Comparison of ENCODE assay signal across 29 cellular contexts in the genomic region with DNA sequence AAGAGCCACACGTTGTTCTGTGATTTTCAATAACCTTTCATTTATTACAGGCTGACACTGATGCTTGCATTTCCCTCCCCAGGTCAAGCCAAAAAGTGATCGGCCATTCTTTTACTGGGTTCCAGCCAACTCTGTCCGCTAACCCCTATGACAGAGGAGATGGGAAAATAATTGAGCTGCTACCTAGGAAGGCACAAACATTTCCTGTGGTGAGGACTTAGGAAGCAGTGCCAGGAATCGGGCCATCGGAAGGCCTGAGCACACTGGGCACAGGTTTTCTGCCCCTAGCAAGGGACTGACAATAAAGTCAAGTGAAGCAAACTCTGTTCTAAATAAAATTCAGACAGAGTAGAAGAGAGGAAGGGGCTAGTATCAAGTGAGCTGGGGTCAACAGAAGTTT.
"Had no signal": no experiment of that assay in that cellular context is flagged by ENCODE, and none has a peak within 500 bp of the region (broad histone marks: within the 10 kb centered on the region; RNA-seq: fewer than 3 reads in every experiment).

No MANE protein-coding gene starts in this region.

- ATAC-seq: activated CD4-positive, CD25-positive, alpha-beta regulatory T cell treated with anti-CD3 and anti-CD28 coated beads, Interleukin-2, amount 50 U/mL, for 24 hours; activated CD8-positive, alpha-beta memory T cell treated with anti-CD3 and anti-CD28 coated beads, Interleukin-2, amount 10 ng/mL, durations not matched to agents 7 days and 5 days; activated naive CD8-positive, alpha-beta T cell treated with anti-CD3 and anti-CD28 coated beads, Interleukin-2, amount 50 U/mL, for 24 hours; PC-3 had no signal

- H3K27ac ChIP-seq: Peyer's patch, SJSA1 had no signal

- DNase-seq: activated CD4-positive, alpha-beta memory T cell treated with anti-CD3 and anti-CD28 coated beads, Interleukin-2, amount 10 ng/mL, durations not matched to agents 7 days and 5 days; activated CD4-positive, alpha-beta T cell treated with anti-CD3 and anti-CD28 coated beads for 4 hours; activated CD8-positive, alpha-beta memory T cell treated with anti-CD3 and anti-CD28 coated beads for 24 hours; activated CD8-positive, alpha-beta memory T cell treated with anti-CD3 and anti-CD28 coated beads, Interleukin-2, amount 10 ng/mL, durations not matched to agents 7 days and 5 days; activated CD8-positive, alpha-beta memory T cell treated with anti-CD3 and anti-CD28 coated beads, Interleukin-2, amount 50 U/mL, for 48 hours; activated effector memory CD4-positive, alpha-beta T cell treated with Interleukin-2 at 50 U/mL for 16 hours; activated naive CD4-positive, alpha-beta T cell treated with anti-CD3 and anti-CD28 coated beads, Interleukin-2, amount 10 ng/mL, durations not matched to agents 7 days and 5 days; activated naive CD8-positive, alpha-beta T cell treated with anti-CD3 and anti-CD28 coated beads, Interleukin-2, amount 50 U/mL, for 24 hours; activated T-cell treated with anti-CD3 and anti-CD28 coated beads, Interleukin-2, amount 50 U/mL, for 48 hours; anterior cingulate cortex; Kasumi-1; KG1; MG63; NCI-H1092; NCI-H1436 treated with DMSO at 0.1 percent for 48 hours; NCI-H187 treated with DMSO at 0.1 percent for 48 hours; NCI-H345; NCI-H524 treated with DMSO at 0.1 percent for 48 hours; NCI-H82; NK-92 treated with Interleukin-12 subunit alpha and Interleukin-12 subunit beta, amount 100 ng/mL, for 24 hours; PC-3; Peyer's patch; RPMI8226; SHP77 treated with DMSO at 0.1 percent for 48 hours; SK-N-SH had no signal

- H3K9ac ChIP-seq: SK-N-SH had no signal

- FAIRE-seq: bronchial epithelial cell, TTC549 had no signal

- H3K4me3 ChIP-seq: MG63, Peyer's patch, SJSA1 had no signal

- H3K9me3 ChIP-seq: MG63, Peyer's patch, SK-N-SH had no signal

- H3K36me3 ChIP-seq: MG63, SJSA1 had no signal

- H3K4me2 ChIP-seq: SK-N-SH had no signal

- H3K27me3 ChIP-seq: MG63, Peyer's patch, SJSA1 had no signal
